8 cellular contexts compared by ENCODE assay signal in genomic region chr13:97116754-97117153, GRCh38.
A peak's percentile ranks its signal among the peaks of the same experiment; 100 is the strongest.
DNase-seq lines count a peak whose midpoint lies in the region; ATAC-seq and TF ChIP-seq lines count a peak whose summit lies in the region.

No MANE protein-coding gene starts in this region.

- H3K23ac ChIP-seq in trophoblast cell (ENCODE audit: low read length), result no peak overlapping the region

- TF ChIP-seq POLR2A in body of pancreas (IDR thresholded peaks at IDR 0.05), result no peak

- H2BK120ac ChIP-seq in trophoblast cell (ENCODE audit: insufficient read depth, low read length, poor library complexity), result no peak overlapping the region

- intact Hi-C loops in body of pancreas (cut with DNase I) (loop anchor here (10.0 kb wide), 1 partner anchor 98 kb away; no protein-coding TSS in a partner anchor), A673 (cut with micrococcal nuclease; ENCODE audit: unreplicated experiment) (loop anchor here (5.0 to 10.0 kb wide), 3 partner anchors 458 to 688 kb away; no protein-coding TSS in a partner anchor)

- H3K27me3 ChIP-seq in body of pancreas, result no peaks in the 10 kb centered on the region
- no peaks in the 10 kb centered on the region for H3K27me3 ChIP-seq in trophoblast cell (ENCODE audit: insufficient read depth, low read length)
- H3K27me3 ChIP-seq in A673 (replicated peaks; ENCODE audit: insufficient read depth, low read depth, low read length, poor library complexity), result no peaks in the 10 kb centered on the region

- H3K27ac ChIP-seq in body of pancreas (peak overlapping the region in 2 of 4 donors; percentile 22 to 47), trophoblast cell (ENCODE audit: low read depth, low read length) (peak overlapping the region; percentile 77), A673 (ENCODE audit: low read depth, low read length, poor library complexity, severe bottlenecking) (no peak overlapping the region)

- no peak overlapping the region for H3K4me2 ChIP-seq in trophoblast cell (ENCODE audit: low read length)

- no peak overlapping the region for H4K91ac ChIP-seq in trophoblast cell (ENCODE audit: low read depth, low read length)

- CTCF ChIA-PET in A673 (lab: Charles Lee), result no interaction called here

- peaks cover 10% of the 10 kb centered on the region for H3K79me2 ChIP-seq in trophoblast cell (ENCODE audit: control insufficient read depth, insufficient read depth, low read length, poor library complexity)

- H3K36me3 ChIP-seq in body of pancreas (replicated peaks in 1 of 2; ENCODE audit: insufficient read depth in 1 of 2, low read depth in 2 of 2) (no peaks in the 10 kb centered on the region), trophoblast cell (ENCODE audit: control insufficient read depth in 1 of 2, insufficient read depth in 2 of 2, low read length in 2 of 2) (no peaks in the 10 kb centered on the region), A673 (ENCODE audit: insufficient read depth, low read length, poor library complexity, severe bottlenecking) (no peaks in the 10 kb centered on the region)

- H4K12ac ChIP-seq in trophoblast cell (ENCODE audit: low read depth, low read length), result no peak overlapping the region

- H4K8ac ChIP-seq in trophoblast cell (ENCODE audit: low read depth, low read length), result no peak overlapping the region

- ATAC-seq in GM18520 (IDR thresholded peaks at IDR 0.05; ENCODE audit: unreplicated experiment) (peak; percentile 57), HG03095 (IDR thresholded peaks at IDR 0.05; ENCODE audit: unreplicated experiment) (peak; percentile 90), body of pancreas (peak; percentile 55)

- no peak overlapping the region for H2AK5ac ChIP-seq in trophoblast cell (ENCODE audit: low read length)

- BruUV-seq in A673 (replicated peaks; lab: Mats Ljungman, UMichigan), result no TSS peak

- H3K9ac ChIP-seq in trophoblast cell (ENCODE audit: low read length), result no peak overlapping the region

- no peak overlapping the region for H2AFZ ChIP-seq in trophoblast cell (ENCODE audit: insufficient read depth, low read length, poor library complexity)

- no peak overlapping the region for H3K4ac ChIP-seq in trophoblast cell (ENCODE audit: low read depth, low read length)

- peak overlapping the region; percentile 83 for H2BK5ac ChIP-seq in trophoblast cell (ENCODE audit: low read depth, low read length, poor library complexity)

- H3K79me1 ChIP-seq in trophoblast cell (ENCODE audit: low read length), result peaks cover 57% of the 10 kb centered on the region

- H3K4me3 ChIP-seq in body of pancreas (no peak overlapping the region), trophoblast cell (ENCODE audit: low read depth, low read length) (no peak overlapping the region), A673 (ENCODE audit: low read depth, low read length, poor library complexity, severe bottlenecking) (no peak overlapping the region)

- TF ChIP-seq CTCF in body of pancreas (IDR thresholded peaks at IDR 0.05) (no peak), A673 (conservative IDR thresholded peaks at IDR 0.05; ENCODE audit: low read depth, low read length) (no peak)

- no peak overlapping the region for H3K14ac ChIP-seq in trophoblast cell (ENCODE audit: low read length)

- no peaks in the 10 kb centered on the region for H3K9me3 ChIP-seq in body of pancreas
- H3K9me3 ChIP-seq in trophoblast cell (ENCODE audit: insufficient read depth, low read depth, low read length), result no peaks in the 10 kb centered on the region
- no peaks in the 10 kb centered on the region for H3K9me3 ChIP-seq in A673 (ENCODE audit: low read depth, low read length, poor library complexity, severe bottlenecking)

- H2BK12ac ChIP-seq in trophoblast cell (ENCODE audit: low read length), result no peak overlapping the region

- H3K18ac ChIP-seq in trophoblast cell (ENCODE audit: low read length), result no peak overlapping the region

- POLR2A ChIA-PET in A673 (lab: Charles Lee; ENCODE audit: low non-redundant PET), result no interaction called here

- peak in 1 of 4 donors; percentile 40 for DNase-seq in body of pancreas
- DNase-seq in trophoblast cell, result peak in 1 of 2 donors; percentile 38
- DNase-seq in activated CD4-positive, CD25-positive, alpha-beta regulatory T cell (lab: John Stamatoyannopoulos, UW), result no peak
- DNase-seq in activated naive CD4-positive, alpha-beta T cell treated with Interleukin-2 at 50 U/mL for 16 hours, result no peak
- DNase-seq in A673 (ENCODE audit: low spot score), result no peak
- DNase-seq in NCI-H187 treated with DMSO at 0.1 percent for 48 hours (lab: John Stamatoyannopoulos, UW), result no peak

- WGBS in body of pancreas, 2 donors, result 60 to 67% methylated on average over 1 of the region's 1 CpG
- no CpG with 5 or more reads among the region's 1 CpG for WGBS in trophoblast cell (ENCODE audit: extremely low coverage, insufficient coverage, insufficient read length)

- H3K4me1 ChIP-seq in body of pancreas, result peaks cover 19% of the 10 kb centered on the region
- H3K4me1 ChIP-seq in trophoblast cell (ENCODE audit: control insufficient read depth in 1 of 2, insufficient read depth in 2 of 2, low read length in 2 of 2), result peaks cover 31 to 39% of the 10 kb centered on the region in 2 experiments
- no peaks in the 10 kb centered on the region for H3K4me1 ChIP-seq in A673 (ENCODE audit: insufficient read depth, low read length, poor library complexity, severe bottlenecking)
